13 cellular contexts compared by ENCODE assay signal in the genomic region with DNA sequence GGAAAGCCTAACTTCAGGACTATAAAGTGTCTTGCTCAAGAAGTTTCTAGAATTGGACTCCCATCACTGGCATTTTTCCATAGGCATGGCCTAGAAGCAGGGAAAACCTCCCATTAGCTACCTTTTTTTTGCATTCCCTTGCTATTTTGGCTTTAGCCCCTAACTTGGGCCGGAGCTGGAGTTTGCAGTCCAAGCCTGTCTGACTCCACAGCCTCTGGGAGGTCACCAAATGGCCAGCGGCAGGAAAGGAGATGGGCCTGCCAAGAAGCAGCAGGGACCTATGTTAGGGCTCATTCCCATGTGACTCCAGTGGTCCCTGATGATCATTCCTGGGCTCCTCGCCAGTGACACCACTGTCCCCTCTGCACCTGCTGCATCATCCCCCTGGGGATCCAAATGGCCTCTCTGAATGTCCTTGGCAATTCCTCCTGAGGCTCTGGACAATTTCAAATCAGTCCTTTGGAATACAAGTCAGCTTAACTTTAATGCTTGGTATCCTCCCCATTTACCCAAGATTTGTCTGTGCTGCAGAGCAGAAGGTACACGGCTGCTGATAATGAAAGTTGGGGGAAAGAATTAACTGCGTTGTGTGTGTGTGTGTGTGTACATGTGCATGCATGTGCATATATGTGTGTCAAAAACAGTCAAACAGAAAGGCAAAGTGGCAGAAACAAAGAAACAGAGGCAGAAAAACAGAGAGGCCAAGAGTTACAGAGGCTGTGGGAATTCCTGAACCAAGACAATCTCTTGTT.
DNase-seq lines count a peak whose midpoint lies in the region; ATAC-seq and TF ChIP-seq lines count a peak whose summit lies in the region.
"Had no signal": no experiment of that assay in that cellular context is flagged by ENCODE, and none has a peak within 500 bp of the region (broad histone marks: within the 10 kb centered on the region; RNA-seq: fewer than 3 reads in every experiment).

No MANE protein-coding gene starts in this region.

- POLR2A ChIA-PET in PC-9 (lab: Charles Lee; ENCODE audit: unreplicated experiment) = no interaction called here

- TF ChIP-seq CTCF in PC-9 (conservative IDR thresholded peaks at IDR 0.05) = no peak
- no peak for TF ChIP-seq CTCF in osteoblast (IDR thresholded peaks at IDR 0.05; ENCODE audit: extremely low read depth, low read depth, low read length)
- TF ChIP-seq CTCF in mucosa of descending colon (IDR thresholded peaks at IDR 0.05) = no peak

- H3K4me2 ChIP-seq in PC-9 (no peak overlapping the region), osteoblast (ENCODE audit: insufficient read depth, low read length) (no peak overlapping the region)
- H3K4me2 ChIP-seq: KMS-11 had no signal

- H4K20me1 ChIP-seq in PC-9 (ENCODE audit: insufficient read depth) (no peaks in the 10 kb centered on the region), osteoblast (ENCODE audit: insufficient read depth, low read length) (no peaks in the 10 kb centered on the region)

- DNase-seq in PC-9 = no peak
- peak; percentile 17 for DNase-seq in globus pallidus (ENCODE audit: low spot score)
- no peak for DNase-seq in osteoblast (ENCODE audit: insufficient read length, low spot score, missing footprints)
- no peak for DNase-seq in mucosa of descending colon
- DNase-seq: activated CD4-positive, alpha-beta memory T cell treated with anti-CD3 and anti-CD28 coated beads, Interleukin-2, amount 10 ng/mL, durations not matched to agents 7 days and 5 days; DMS79; hippocampal formation; OCI-M1 had no signal

- no peaks in the 10 kb centered on the region for H3K79me2 ChIP-seq in ACC112 (ENCODE audit: control insufficient read depth, insufficient read depth, low read length, unreplicated experiment)
- no peaks in the 10 kb centered on the region for H3K79me2 ChIP-seq in PC-9 (ENCODE audit: low read depth)
- H3K79me2 ChIP-seq in osteoblast (ENCODE audit: insufficient read depth, low read length) = no peaks in the 10 kb centered on the region

- H3K27ac ChIP-seq in ACC112 (ENCODE audit: low read depth, low read length) (peak overlapping the region; percentile 80), PC-9 (peak overlapping the region; percentile 100; the same call in 1 of the 2 replicates), osteoblast (ENCODE audit: low read depth, low read length) (peak overlapping the region; percentile 43)
- H3K27ac ChIP-seq: KMS-11 had no signal

- H3K4me3 ChIP-seq in ACC112 (ENCODE audit: low read depth, low read length) = no peak overlapping the region
- no peak overlapping the region for H3K4me3 ChIP-seq in PC-9
- no peak overlapping the region for H3K4me3 ChIP-seq in osteoblast (ENCODE audit: insufficient read depth, low read length)
- no peak overlapping the region for H3K4me3 ChIP-seq in mucosa of descending colon

- H3K36me3 ChIP-seq in ACC112 (ENCODE audit: insufficient read depth, low read length) (no peaks in the 10 kb centered on the region), PC-9 (ENCODE audit: low read depth) (no peaks in the 10 kb centered on the region), osteoblast (ENCODE audit: insufficient read depth, low read length) (no peaks in the 10 kb centered on the region), mucosa of descending colon (ENCODE audit: low read depth) (no peaks in the 10 kb centered on the region)

- CTCF ChIA-PET in PC-9 (lab: Charles Lee) = interaction anchor here (0.7 kb wide), 1 partner anchor 393 kb away, joined by 3 read pairs; no protein-coding TSS in a partner anchor

- peaks cover 42% of the 10 kb centered on the region for H3F3A ChIP-seq in PC-9 (ENCODE audit: insufficient read depth, low read depth)

- no peaks in the 10 kb centered on the region for H3K9me2 ChIP-seq in PC-9 (ENCODE audit: insufficient read depth)

- H3K4me1 ChIP-seq in ACC112 (ENCODE audit: control insufficient read depth, insufficient read depth, low read length, unreplicated experiment) (peaks cover 71% of the 10 kb centered on the region), PC-9 (replicated peaks; ENCODE audit: insufficient read depth) (peaks cover 67% of the 10 kb centered on the region), osteoblast (ENCODE audit: insufficient read depth, low read length) (peaks cover 59% of the 10 kb centered on the region), mucosa of descending colon (ENCODE audit: low read depth) (peaks cover 28% of the 10 kb centered on the region)

- no peak overlapping the region for H2AFZ ChIP-seq in ACC112 (ENCODE audit: low read length, unreplicated experiment)
- no peak overlapping the region for H2AFZ ChIP-seq in PC-9
- no peak overlapping the region for H2AFZ ChIP-seq in osteoblast (ENCODE audit: low read length)

- ATAC-seq in mucosa of descending colon (no peak), GM21528 (IDR thresholded peaks at IDR 0.05; ENCODE audit: low FRiP score, unreplicated experiment) (no peak), HG03442 (IDR thresholded peaks at IDR 0.05; ENCODE audit: unreplicated experiment) (no peak), HG03025 (IDR thresholded peaks at IDR 0.05; ENCODE audit: low FRiP score, unreplicated experiment) (no peak)

- intact Hi-C loops in PC-9 (cut with micrococcal nuclease; ENCODE audit: unreplicated experiment) = no loop called here
- intact Hi-C loops in mucosa of descending colon (cut with DNase I, micrococcal nuclease) = no loop called here

- H3K9me3 ChIP-seq in PC-9 (ENCODE audit: insufficient read depth, low read depth) = no peaks in the 10 kb centered on the region
- H3K9me3 ChIP-seq in osteoblast (ENCODE audit: low read depth, low read length) = no peaks in the 10 kb centered on the region
- no peaks in the 10 kb centered on the region for H3K9me3 ChIP-seq in mucosa of descending colon

- no TSS peak for BruUV-seq in PC-9 (replicated peaks; lab: Mats Ljungman, UMichigan)

- H3K27me3 ChIP-seq in ACC112 (ENCODE audit: insufficient read depth, low read length) (no peaks in the 10 kb centered on the region), PC-9 (ENCODE audit: insufficient read depth, low read depth) (no peaks in the 10 kb centered on the region), osteoblast (ENCODE audit: insufficient read depth, low read length) (no peaks in the 10 kb centered on the region)

Comparison
In these comparisons a context has a peak if more than half of its experiments do, and no peak if none do; other contexts are left out.
1. H3K27ac ChIP-seq: peak in every context shown above with its lines; median percentile 100 in PC-9; 80 in ACC112; 43 in osteoblast.